1 cellular context compared by ENCODE assay signal in genomic region chr17:48816438-48816773, GRCh38.
TF ChIP-seq lines count a peak whose summit lies in the region.

No MANE protein-coding gene starts in this region.

TF ChIP-seq in SK-N-SH treated with all-trans-retinoic acid at 6 μM for 48 hours, 23 proteins besides CTCF, POLR2A, EP300 and RAD21 (continued from another document):
- TF ChIP-seq TSHZ2 (CRISPR knock-in tag; IDR thresholded peaks at IDR 0.05): no peak
- TF ChIP-seq CSDC2 (CRISPR knock-in tag; IDR thresholded peaks at IDR 0.05): no peak
- TF ChIP-seq TCF4 (CRISPR knock-in tag; IDR thresholded peaks at IDR 0.05; ENCODE audit: borderline replicate concordance): no peak
- no peak for TF ChIP-seq CSRNP3 (CRISPR knock-in tag; IDR thresholded peaks at IDR 0.05)
- no peak for TF ChIP-seq GLIS3 (CRISPR knock-in tag; IDR thresholded peaks at IDR 0.05)
- no peak for TF ChIP-seq ESRRG (CRISPR knock-in tag; IDR thresholded peaks at IDR 0.05)
- TF ChIP-seq ZFP30 (CRISPR knock-in tag; IDR thresholded peaks at IDR 0.05): no peak
- no peak for TF ChIP-seq ZC3H10 (CRISPR knock-in tag; IDR thresholded peaks at IDR 0.05)
- TF ChIP-seq ZNF8 (CRISPR knock-in tag; IDR thresholded peaks at IDR 0.05): no peak
- no peak for TF ChIP-seq BACH2 (CRISPR knock-in tag; IDR thresholded peaks at IDR 0.05; ENCODE audit: borderline replicate concordance)
- TF ChIP-seq PATZ1 (CRISPR knock-in tag; IDR thresholded peaks at IDR 0.05; ENCODE audit: borderline replicate concordance): no peak
